In genomic region chr12:92538970-92539749, GRCh38 we compare ENCODE assay signal across 8 cellular contexts.
A peak's percentile ranks its signal among the peaks of the same experiment; 100 is the strongest.
DNase-seq lines count a peak whose midpoint lies in the region; ATAC-seq, FAIRE-seq and TF ChIP-seq lines count a peak whose summit lies in the region.

No MANE protein-coding gene starts in this region.

- TF ChIP-seq CTCF in kidney epithelial cell (IDR thresholded peaks at IDR 0.05; ENCODE audit: insufficient read depth, low read length, poor library complexity, severe bottlenecking) (no peak), ascending aorta (IDR thresholded peaks at IDR 0.05) (no peak)

- peak overlapping the region; percentile 97 for H3K27ac Mint-ChIP-seq in activated T-cell treated with anti-CD3 and anti-CD28 coated beads, Interleukin-2, amount 50 U/mL, for 72 hours

- H3K36me3 ChIP-seq in kidney epithelial cell (ENCODE audit: control insufficient read depth, insufficient read depth, low read length) (no peaks in the 10 kb centered on the region), H7 (replicated peaks; ENCODE audit: control insufficient read depth, insufficient read depth, low read length) (no peaks in the 10 kb centered on the region), ascending aorta (no peaks in the 10 kb centered on the region)

- no peak for FAIRE-seq in HTR-8/SVneo (lab: Jason Lieb, UNC)

- H3K36me3 Mint-ChIP-seq in activated T-cell treated with anti-CD3 and anti-CD28 coated beads, Interleukin-2, amount 50 U/mL, for 72 hours (ENCODE audit: insufficient read depth in 2 of 2): no peaks in the 10 kb centered on the region

- H3K27me3 ChIP-seq in kidney epithelial cell (ENCODE audit: control insufficient read depth, insufficient read depth, low read length) (no peaks in the 10 kb centered on the region), H7 (ENCODE audit: control insufficient read depth, insufficient read depth, low read length) (no peaks in the 10 kb centered on the region), ascending aorta (no peaks in the 10 kb centered on the region)

- peak; percentile 37 for ATAC-seq in GM19463 (IDR thresholded peaks at IDR 0.05; ENCODE audit: unreplicated experiment)
- peak; percentile 59 to 78 for ATAC-seq in activated T-cell treated with anti-CD3 and anti-CD28 coated beads, Interleukin-2, amount 50 U/mL, for 72 hours (replicated peaks in 1 of 2)

- intact Hi-C loops in ascending aorta (cut with DNase I): no loop called here

- H3K4me1 Mint-ChIP-seq in activated T-cell treated with anti-CD3 and anti-CD28 coated beads, Interleukin-2, amount 50 U/mL, for 72 hours (ENCODE audit: low read depth): peaks cover 67% of the 10 kb centered on the region

- H3K9me3 ChIP-seq in ascending aorta: no peaks in the 10 kb centered on the region

- peak overlapping the region; percentile 36 to 69 for H3K4me3 Mint-ChIP-seq in activated T-cell treated with anti-CD3 and anti-CD28 coated beads, Interleukin-2, amount 50 U/mL, for 72 hours

- peak; percentile 85 for DNase-seq in COLO829 (ENCODE audit: low spot score)
- peak; percentile 37 for DNase-seq in HTR-8/SVneo (ENCODE audit: insufficient read length, low spot score)
- no peak for DNase-seq in activated T-cell treated with anti-CD3 and anti-CD28 coated beads, Interleukin-2, amount 50 U/mL, for 72 hours
- DNase-seq in kidney epithelial cell (ENCODE audit: low read depth): peak; percentile 79
- no peak for DNase-seq in HUDEP-2 (lab: John Stamatoyannopoulos, UW; ENCODE audit: unreplicated experiment in 76 of 76)
- DNase-seq in H7: no peak
- DNase-seq in ascending aorta (ENCODE audit: low spot score in 2 of 2): no peak

- H3K4me3 ChIP-seq in kidney epithelial cell (ENCODE audit: low read depth, low read length) (no peak overlapping the region), H7 (ENCODE audit: insufficient read depth, low read depth, low read length) (no peak overlapping the region), ascending aorta (no peak overlapping the region)

- no peaks in the 10 kb centered on the region for H3K4me1 ChIP-seq in ascending aorta

- no peak overlapping the region for H3K27ac ChIP-seq in ascending aorta

- no peaks in the 10 kb centered on the region for H3K9me3 Mint-ChIP-seq in activated T-cell treated with anti-CD3 and anti-CD28 coated beads, Interleukin-2, amount 50 U/mL, for 72 hours

- no peaks in the 10 kb centered on the region for H3K27me3 Mint-ChIP-seq in activated T-cell treated with anti-CD3 and anti-CD28 coated beads, Interleukin-2, amount 50 U/mL, for 72 hours (ENCODE audit: low read depth)

Comparison
In these comparisons a context has a peak if more than half of its experiments do, and no peak if none do; other contexts are left out.
1. DNase-seq: peak in COLO829 (single experiment), HTR-8/SVneo (single experiment) and kidney epithelial cell (single experiment); none in activated T-cell treated with anti-CD3 and anti-CD28 coated beads, Interleukin-2, amount 50 U/mL, for 72 hours (0 of 2), HUDEP-2 (0 of 76), H7 (single experiment) and ascending aorta (0 of 2).